ENCODE assay signal across 1 cellular context in genomic region chr6:169751242-169752073, GRCh38.
TF ChIP-seq lines count a peak whose summit lies in the region.

Gene DYNLT2, minus strand, starts transcription at chr6:169751572. Its CDS starts 114 bp downstream, at chr6:169751458.
Gene ERMARD, plus strand, starts transcription at chr6:169751622. Its CDS starts 36 bp downstream, at chr6:169751658.

TF ChIP-seq in HepG2, 621 proteins besides CTCF, POLR2A, EP300 and RAD21 (continued from another document and continues in another):
- TF ChIP-seq THAP7 (CRISPR knock-in tag; IDR thresholded peaks at IDR 0.05) (peak; percentile 95), ZNF362 (CRISPR knock-in tag; IDR thresholded peaks at IDR 0.05; ENCODE audit: borderline replicate concordance) (peak; percentile 57; the same call in 1 of the 2 replicates), TGIF2 (CRISPR knock-in tag; IDR thresholded peaks at IDR 0.05) (peak; percentile 53), ZFP37 (CRISPR knock-in tag; IDR thresholded peaks at IDR 0.05; ENCODE audit: borderline replicate concordance) (peak; percentile 83; the same call in 1 of the 2 replicates), POLR2AphosphoS2 (IDR thresholded peaks at IDR 0.05; ENCODE audit: low read depth, low read length) (no peak), PBX3 (CRISPR knock-in tag; IDR thresholded peaks at IDR 0.05; ENCODE audit: borderline replicate concordance) (peak; percentile 47; the same call in 1 of the 2 replicates), EHMT2 (IDR thresholded peaks at IDR 0.05; ENCODE audit: borderline replicate concordance, low read depth, low read length) (no peak), ZNF777 (CRISPR knock-in tag; IDR thresholded peaks at IDR 0.05) (peak; percentile 89), THAP8 (CRISPR knock-in tag; IDR thresholded peaks at IDR 0.05; ENCODE audit: borderline replicate concordance) (peak; percentile 68; the same call in 1 of the 2 replicates), FLYWCH1 (CRISPR knock-in tag; IDR thresholded peaks at IDR 0.05) (no peak), ZNF816 (CRISPR knock-in tag; IDR thresholded peaks at IDR 0.05; ENCODE audit: borderline replicate concordance) (peak; percentile 31; the same call in 1 of the 2 replicates), U2AF1 (optimal IDR thresholded peaks at IDR 0.05; ENCODE audit: low read depth, low read length) (no peak), JDP2 (CRISPR knock-in tag; IDR thresholded peaks at IDR 0.05; ENCODE audit: borderline replicate concordance) (peak; percentile 18; the same call in 1 of the 2 replicates), ZNF576 (CRISPR knock-in tag; IDR thresholded peaks at IDR 0.05) (0 out of 2 replicates have a peak, but pooled peaks have one; percentile 40), SRSF4 (IDR thresholded peaks at IDR 0.05; ENCODE audit: low read depth, low read length, poor library complexity, severe bottlenecking) (no peak), RARA (CRISPR knock-in tag; IDR thresholded peaks at IDR 0.05) (peak; percentile 48; the same call in 1 of the 2 replicates), ZNF329 (CRISPR knock-in tag; IDR thresholded peaks at IDR 0.05; ENCODE audit: low read depth) (peak; percentile 94), PHF8 (CRISPR knock-in tag; IDR thresholded peaks at IDR 0.05) (peak; percentile 96), HNRNPUL1 (IDR thresholded peaks at IDR 0.05; ENCODE audit: low read depth, low read length) (no peak), ZBTB4 (CRISPR knock-in tag; IDR thresholded peaks at IDR 0.05; ENCODE audit: borderline replicate concordance) (peak; percentile 66), ZNF879 (CRISPR knock-in tag; IDR thresholded peaks at IDR 0.05) (peak; percentile 88; the same call in 1 of the 2 replicates), ZNF646 (CRISPR knock-in tag; IDR thresholded peaks at IDR 0.05) (peak; percentile 55; the same call in 1 of the 2 replicates), KDM5B (CRISPR knock-in tag; IDR thresholded peaks at IDR 0.05; ENCODE audit: borderline replicate concordance) (peak; percentile 98; the same call in 1 of the 2 replicates), SMARCE1 (IDR thresholded peaks at IDR 0.05; ENCODE audit: borderline replicate concordance) (no peak), ZNF7 (CRISPR knock-in tag; IDR thresholded peaks at IDR 0.05) (no peak; the same call in 1 of the 2 replicates), TBX3 (IDR thresholded peaks at IDR 0.05; ENCODE audit: borderline replicate concordance) (peak; percentile 23), ZMYM2 (CRISPR knock-in tag; IDR thresholded peaks at IDR 0.05) (peak; percentile 88), ONECUT2 (CRISPR knock-in tag; IDR thresholded peaks at IDR 0.05) (peak; percentile 72), GMEB2 (CRISPR knock-in tag; IDR thresholded peaks at IDR 0.05; ENCODE audit: low read depth) (peak; percentile 66; the same call in 1 of the 2 replicates), ZNF737 (CRISPR knock-in tag; IDR thresholded peaks at IDR 0.05; ENCODE audit: borderline replicate concordance) (0 out of 2 replicates have a peak, but pooled peaks have one; percentile 76), GTF2F1 (IDR thresholded peaks at IDR 0.05; ENCODE audit: low read length) (no peak), POLR2G (IDR thresholded peaks at IDR 0.05; ENCODE audit: low read depth, low read length) (peak; percentile 98), ZFP62 (CRISPR knock-in tag; IDR thresholded peaks at IDR 0.05) (peak; percentile 75; the same call in 1 of the 2 replicates), ZNF572 (CRISPR knock-in tag; IDR thresholded peaks at IDR 0.05) (0 out of 2 replicates have a peak, but pooled peaks have one; percentile 75), ZNF720 (CRISPR knock-in tag; IDR thresholded peaks at IDR 0.05) (0 out of 2 replicates have a peak, but pooled peaks have one; percentile 18), ZNF891 (CRISPR knock-in tag; IDR thresholded peaks at IDR 0.05) (peak; percentile 99), PPARG (CRISPR knock-in tag; conservative IDR thresholded peaks at IDR 0.05) (peak; percentile 81), ZNF614 (CRISPR knock-in tag; IDR thresholded peaks at IDR 0.05; ENCODE audit: borderline replicate concordance) (peak; percentile 92; the same call in 1 of the 2 replicates), SP140L (CRISPR knock-in tag; IDR thresholded peaks at IDR 0.05; ENCODE audit: borderline replicate concordance) (no peak), GATAD2A (CRISPR knock-in tag; IDR thresholded peaks at IDR 0.05) (peak; percentile 76), MEF2D (CRISPR knock-in tag; IDR thresholded peaks at IDR 0.05) (peak; percentile 83; the same call in 1 of the 2 replicates), ZMAT3 (CRISPR knock-in tag; conservative IDR thresholded peaks at IDR 0.05) (peak; percentile 98)
